ENCODE assay signal across 8 cellular contexts in genomic region chr10:116272497-116273221, GRCh38. TPM values are rescaled to one million over a fixed set of nuclear protein-coding genes. Genes with fewer than 3 reads are reported as not detected.
A peak's percentile ranks its signal among the peaks of the same experiment; 100 is the strongest.
DNase-seq lines count a peak whose midpoint lies in the region; ATAC-seq, FAIRE-seq and TF ChIP-seq lines count a peak whose summit lies in the region.

A gene with protein sequence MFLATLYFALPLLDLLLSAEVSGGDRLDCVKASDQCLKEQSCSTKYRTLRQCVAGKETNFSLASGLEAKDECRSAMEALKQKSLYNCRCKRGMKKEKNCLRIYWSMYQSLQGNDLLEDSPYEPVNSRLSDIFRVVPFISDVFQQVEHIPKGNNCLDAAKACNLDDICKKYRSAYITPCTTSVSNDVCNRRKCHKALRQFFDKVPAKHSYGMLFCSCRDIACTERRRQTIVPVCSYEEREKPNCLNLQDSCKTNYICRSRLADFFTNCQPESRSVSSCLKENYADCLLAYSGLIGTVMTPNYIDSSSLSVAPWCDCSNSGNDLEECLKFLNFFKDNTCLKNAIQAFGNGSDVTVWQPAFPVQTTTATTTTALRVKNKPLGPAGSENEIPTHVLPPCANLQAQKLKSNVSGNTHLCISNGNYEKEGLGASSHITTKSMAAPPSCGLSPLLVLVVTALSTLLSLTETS (minus strand): TSS chr10:116273206. CDS start chr10:116272029, 1,177 bp downstream.

- CTCF ChIA-PET in BJ (lab: Yijun Ruan, JAX), result interaction anchor here (0.7 to 2.6 kb wide), 9 partner anchors 8 to 473 kb away, joined by 3 to 11 read pairs (median 3); no protein-coding TSS in a partner anchor

- H3K36me3 ChIP-seq in BJ (ENCODE audit: control insufficient read depth, insufficient read depth, low read length) (no peaks in the 10 kb centered on the region), bronchial epithelial cell (ENCODE audit: control insufficient read depth, insufficient read depth, low read length) (no peaks in the 10 kb centered on the region), liver (ENCODE audit: control insufficient read depth in 4 of 4, insufficient read depth in 3 of 4, low read depth in 1 of 4, low read length in 3 of 4) (no peaks in the 10 kb centered on the region), thymus (ENCODE audit: control insufficient read depth, insufficient read depth) (no peaks in the 10 kb centered on the region)

- peaks cover 8% of the 10 kb centered on the region for H3K27me3 ChIP-seq in BJ (ENCODE audit: control insufficient read depth, insufficient read depth, low read length)
- peaks cover 30% of the 10 kb centered on the region for H3K27me3 ChIP-seq in bronchial epithelial cell (ENCODE audit: control insufficient read depth, insufficient read depth, low read length)
- no peaks in the 10 kb centered on the region for H3K27me3 ChIP-seq in liver (ENCODE audit: control insufficient read depth in 4 of 4, insufficient read depth in 4 of 4, low read length in 3 of 4)
- H3K27me3 ChIP-seq in thymus (ENCODE audit: control insufficient read depth, insufficient read depth), result peaks cover 65% of the 10 kb centered on the region

- peaks cover 3 to 27% (median 19%) of the 10 kb centered on the region in 4 donors for H3K4me1 ChIP-seq in liver (ENCODE audit: control insufficient read depth in 4 of 4, insufficient read depth in 4 of 4, low read length in 3 of 4)
- H3K4me1 ChIP-seq in thymus (ENCODE audit: control insufficient read depth, insufficient read depth, low read length), result no peaks in the 10 kb centered on the region

- POLR2A ChIA-PET in BJ (lab: Charles Lee), result interaction anchor here (0.5 kb wide), 1 partner anchor 292 kb away, joined by 3 read pairs; no protein-coding TSS in a partner anchor

- 0 out of 2 replicates have a peak, but pooled peaks have one; percentile 4 for TF ChIP-seq CTCF in BJ (IDR thresholded peaks at IDR 0.05; ENCODE audit: insufficient read depth, low read depth, low read length)
- TF ChIP-seq CTCF in bronchial epithelial cell (IDR thresholded peaks at IDR 0.05; ENCODE audit: insufficient read depth, low read length, severe bottlenecking), result no peak
- peak; percentile 39 for TF ChIP-seq CTCF in liver (IDR thresholded peaks at IDR 0.05; ENCODE audit: low read depth, low read length, missing input control)

- ATAC-seq in HG03432 (IDR thresholded peaks at IDR 0.05; ENCODE audit: unreplicated experiment) (peak; percentile 54), HG03342 (IDR thresholded peaks at IDR 0.05; ENCODE audit: unreplicated experiment) (no peak)

- FAIRE-seq in bronchial epithelial cell (lab: Jason Lieb, UNC), result no peak

- DNase-seq in BJ (ENCODE audit: low read depth) (no peak), bronchial epithelial cell (ENCODE audit: low read depth) (no peak), DMS153 treated with DMSO at 0.1 percent for 48 hours (lab: John Stamatoyannopoulos, UW; ENCODE audit: unreplicated experiment) (no peak)
- DNase-seq in activated CD4-positive, CD25-positive, alpha-beta regulatory T cell treated with anti-CD3 and anti-CD28 coated beads, Interleukin-2, amount 50 U/mL, for 72 hours, result no peak

- peak within 1 kb of the TSS; percentile 10 to 48 for H3K9ac ChIP-seq in liver (ENCODE audit: low read depth in 1 of 2, low read length in 2 of 2)

- H3K9me3 ChIP-seq in liver (ENCODE audit: control insufficient read depth in 4 of 4, low read length in 3 of 4), result no peaks in the 10 kb centered on the region
- H3K9me3 ChIP-seq in thymus (ENCODE audit: control insufficient read depth), result no peaks in the 10 kb centered on the region

- under 1% methylated on average over 69 of the region's 69 CpGs for WGBS in liver
- WGBS in thymus, result 2% methylated on average over 69 of the region's 69 CpGs

- peak in 1 of 2 donors; percentile 6 for TF ChIP-seq RAD21 in liver (IDR thresholded peaks at IDR 0.05)

- peak within 1 kb of the TSS; percentile 82 to 90 for H3K27ac ChIP-seq in liver (ENCODE audit: low read depth in 1 of 2, low read length in 2 of 2)
- H3K27ac ChIP-seq in thymus (ENCODE audit: low read depth), result no peak within 1 kb of the TSS

- H3K4me3 ChIP-seq in BJ (ENCODE audit: low read depth, low read length), result peak within 1 kb of the TSS; percentile 60
- H3K4me3 ChIP-seq in bronchial epithelial cell (ENCODE audit: low read depth, low read length), result peak within 1 kb of the TSS; percentile 6
- H3K4me3 ChIP-seq in liver (ENCODE audit: low read depth in 1 of 3, low read length in 3 of 3), result peak within 1 kb of the TSS; percentile 64 to 93 (median 84)
- H3K4me3 ChIP-seq in thymus (ENCODE audit: low read length), result peak within 1 kb of the TSS; percentile 33

TF ChIP-seq in liver, 16 proteins besides CTCF, POLR2A, EP300 and RAD21:
- no peak for TF ChIP-seq TAF1 (conservative IDR thresholded peaks at IDR 0.05)
- TF ChIP-seq SP1 (IDR thresholded peaks at IDR 0.05), result no peak
- TF ChIP-seq FOXA2 (IDR thresholded peaks at IDR 0.05), result no peak
- TF ChIP-seq ATF3 (IDR thresholded peaks at IDR 0.05), result no peak
- TF ChIP-seq GABPA (IDR thresholded peaks at IDR 0.05 in 1 of 2, conservative IDR thresholded peaks at IDR 0.05 in 1 of 2), result no peak
- no peak for TF ChIP-seq JUND (IDR thresholded peaks at IDR 0.05)

RNA-seq across cellular contexts. Expression of the gene that starts here (rescaled TPM):
- polyA plus RNA-seq in BJ (2011; rRNA removed) (25.9 and 41.6 TPM in 2 replicates), liver (10 to 100 TPM; 15.1 to 20.5 TPM), thymus (1.6 TPM)
- polyA minus RNA-seq in BJ (2011; rRNA and poly(A)+ RNA removed), result 16.5 and 16.9 TPM in 2 replicates
- total RNA-seq in bronchial epithelial cell (under 0.01 TPM in 2 replicates), liver (10 to 100 TPM; 14.2 to 53.6 TPM)

Comparison
In these comparisons a context has a peak if more than half of its experiments do, and no peak if none do; other contexts are left out.
1. RNA of the gene that starts here (total RNA-seq): 14.2 to 53.6 TPM in liver; under 0.01 TPM in bronchial epithelial cell; every median in the first group is over 10 times any median in the second.
2. H3K4me3 ChIP-seq: peak in every context shown above with its lines; median percentile 84 in liver; 60 in BJ; 33 in thymus; 6 in bronchial epithelial cell.